ENCODE assay signal across 10 cellular contexts in genomic region chr6:105013459-105013858, GRCh38. TPM values are rescaled to one million over a fixed set of nuclear protein-coding genes. Genes with fewer than 3 reads are reported as not detected.
DNase-seq lines count a peak whose midpoint lies in the region; ATAC-seq, FAIRE-seq and TF ChIP-seq lines count a peak whose summit lies in the region.
"Not testable (repeated sequence)": the region's sequence is repeated elsewhere in the genome, so short reads cannot be mapped to it uniquely, and the experiment has no call there.
"Had no signal": no experiment of that assay in that cellular context is flagged by ENCODE, and none has a peak within 500 bp of the region (broad histone marks: within the 10 kb centered on the region; RNA-seq: fewer than 3 reads in every experiment).

No MANE protein-coding gene starts in this region.

- not testable (repeated sequence) for H3K4me2 ChIP-seq in H9 (ENCODE audit: insufficient read depth, insufficient read length, low read length); Karpas-422 (ENCODE audit: low read depth, low read length, poor library complexity, severe bottlenecking); K562 (ENCODE audit: insufficient read depth, low read length)

- not testable (repeated sequence) for TF ChIP-seq RAD21 in K562 (CRISPR knock-in tag; conservative IDR thresholded peaks at IDR 0.05 in 1 of 2, IDR thresholded peaks at IDR 0.05 in 1 of 2)

- not testable (repeated sequence) for H3K27me3 ChIP-seq in H9 (ENCODE audit: insufficient read depth, low read length); Karpas-422 (ENCODE audit: low read length); K562 (ENCODE audit: control insufficient read depth in 2 of 2, insufficient read depth in 2 of 2, low read length in 2 of 2)

- not testable (repeated sequence) for H2AFZ ChIP-seq in H9 (ENCODE audit: low read length); Karpas-422 (ENCODE audit: low read length); K562 (ENCODE audit: low read depth, low read length)

- H3K9me2 ChIP-seq in Karpas-422 (replicated peaks; ENCODE audit: insufficient read depth, low read length): not testable (repeated sequence)

- CTCF ChIA-PET in WTC11 (lab: Charles Lee); K562 (lab: Yijun Ruan, JAX; ENCODE audit: low intra/inter-chr PET ratio): not testable (repeated sequence)

- not testable (repeated sequence) for H4K20me1 ChIP-seq in H9 (ENCODE audit: control insufficient read depth, insufficient read depth, insufficient read length); Karpas-422 (ENCODE audit: insufficient read depth, low read depth, low read length); K562 (replicated peaks; ENCODE audit: control insufficient read depth, insufficient read depth, low read length)

- H3K14ac ChIP-seq in H9 (ENCODE audit: insufficient read depth, low read length): not testable (repeated sequence)

- not testable (repeated sequence) for H3K4me1 ChIP-seq in H9 (ENCODE audit: insufficient read depth, low read length); K562 (replicated peaks in 1 of 2; ENCODE audit: control insufficient read depth in 2 of 2, insufficient read depth in 2 of 2, low read length in 2 of 2)
- peaks cover 66% of the 10 kb centered on the region for H3K4me1 ChIP-seq in Karpas-422 (ENCODE audit: low read length)

- POLR2A ChIA-PET in WTC11 (lab: Charles Lee): not testable (repeated sequence)
- POLR2A ChIA-PET in K562 (lab: Yijun Ruan, JAX): interaction anchor here (0.7 kb wide), 1 partner anchor 9 kb away, joined by 3 read pairs; no protein-coding TSS in a partner anchor

- not testable (repeated sequence) for H3K79me2 ChIP-seq in H9 (ENCODE audit: insufficient read depth, low read length)
- H3K79me2 ChIP-seq in Karpas-422 (ENCODE audit: low read length) (peaks cover 69% of the 10 kb centered on the region), K562 (ENCODE audit: control insufficient read depth, insufficient read depth, low read length) (peaks cover 49% of the 10 kb centered on the region)

- not testable (repeated sequence) for H3K79me1 ChIP-seq in H9 (ENCODE audit: insufficient read depth, low read depth, low read length, poor library complexity, severe bottlenecking)

- H3K9me3 ChIP-seq in H9 (ENCODE audit: control insufficient read depth, low read depth, low read length); Karpas-422 (ENCODE audit: low read length); K562 (replicated peaks; ENCODE audit: control insufficient read depth, insufficient read depth, low read depth, low read length): not testable (repeated sequence)

- not testable (repeated sequence) for H3T11ph ChIP-seq in H9 (ENCODE audit: low read length)

- not testable (repeated sequence) for TF ChIP-seq CTCF in H9 (conservative IDR thresholded peaks at IDR 0.05); WTC11 (IDR thresholded peaks at IDR 0.05); K562 (IDR thresholded peaks at IDR 0.05 in 2 of 3, conservative IDR thresholded peaks at IDR 0.05 in 1 of 3; ENCODE audit: insufficient read depth in 2 of 3, low read depth in 1 of 3, low read length in 3 of 3); mesothelial cell of epicardium (IDR thresholded peaks at IDR 0.05; ENCODE audit: unreplicated experiment)

- not testable (repeated sequence) for H2AK5ac ChIP-seq in H9 (ENCODE audit: insufficient read length, low read length)

- WGBS in H9 (ENCODE audit: extremely low coverage, insufficient read length, low lambda C conversion rate): no CpG with 5 or more reads among the region's 4 CpGs
- 69% methylated on average over 4 of the region's 4 CpGs for WGBS in K562 (ENCODE audit: insufficient coverage, low coverage, missing lambda C conversion rate)

- not testable (repeated sequence) for H2BK5ac ChIP-seq in H9 (ENCODE audit: insufficient read length, low read length)

- H3K9ac ChIP-seq in H9 (ENCODE audit: extremely low read depth, insufficient read length, low read length); Karpas-422 (ENCODE audit: low read length); K562 (ENCODE audit: insufficient read depth in 1 of 2, low read depth in 2 of 2, low read length in 2 of 2): not testable (repeated sequence)

- not testable (repeated sequence) for H4K8ac ChIP-seq in H9 (replicated peaks; ENCODE audit: insufficient read length, low read depth, low read length)

- not testable (repeated sequence) for TF ChIP-seq EP300 in K562 (IDR thresholded peaks at IDR 0.05; ENCODE audit: low read length)

- not testable (repeated sequence) for H3K9me1 ChIP-seq in K562 (ENCODE audit: control insufficient read depth, insufficient read depth, low read length)

- H2BK20ac ChIP-seq in H9 (ENCODE audit: low read depth, low read length, poor library complexity, severe bottlenecking): not testable (repeated sequence)

- H3K27ac Mint-ChIP-seq in H9 (peak overlapping the region in 2 of 3 experiments; percentile 61 to 65; a peak in 4 of 7 replicates), WTC11 (peak overlapping the region; percentile 47; the same call in 1 of the 2 replicates), mesothelial cell of epicardium (peak overlapping the region; percentile 11)

- DNase-seq in H9; Karpas-422; WTC11 (ENCODE audit: low spot score); K562 (ENCODE audit: extremely low read depth in 1 of 4, low spot score in 3 of 4); mesothelial cell of epicardium (ENCODE audit: low spot score in 2 of 2, unreplicated experiment in 2 of 2): not testable (repeated sequence)

- not testable (repeated sequence) for H2BK12ac ChIP-seq in H9 (ENCODE audit: insufficient read length, low read depth, low read length)

- H2BK15ac ChIP-seq in H9 (ENCODE audit: low read depth, low read length): not testable (repeated sequence)

- H3K27me3 Mint-ChIP-seq in H9 (ENCODE audit: low read depth); WTC11 (ENCODE audit: low read depth); mesothelial cell of epicardium (ENCODE audit: low read depth): not testable (repeated sequence)

- H3K4me1 Mint-ChIP-seq in H9 (peaks cover 17 to 28% of the 10 kb centered on the region in 2 experiments), WTC11 (peaks cover 28% of the 10 kb centered on the region), mesothelial cell of epicardium (peaks cover 17% of the 10 kb centered on the region)

- not testable (repeated sequence) for TF ChIP-seq POLR2A in K562 (conservative IDR thresholded peaks at IDR 0.05)

- intact Hi-C loops in K562 (cut with micrococcal nuclease): not testable (repeated sequence)

- in situ Hi-C loops in K562 (cut with MboI): not testable (repeated sequence)

- not testable (repeated sequence) for H2BK120ac ChIP-seq in H9 (ENCODE audit: low read depth, low read length, poor library complexity, severe bottlenecking)

- not testable (repeated sequence) for H4K91ac ChIP-seq in H9 (ENCODE audit: insufficient read length, low read depth, low read length)

- peak; percentile 23 for FAIRE-seq in K562 (lab: Jason Lieb, UNC)

- not testable (repeated sequence) for H3K9me3 Mint-ChIP-seq in H9, WTC11, mesothelial cell of epicardium

- H3K27ac ChIP-seq in H9 (ENCODE audit: insufficient read length, low read depth, low read length); K562 (ENCODE audit: extremely low read depth, low read depth, low read length): not testable (repeated sequence)
- peak overlapping the region; percentile 67 for H3K27ac ChIP-seq in Karpas-422 (ENCODE audit: low read length)

- not testable (repeated sequence) for H3K4me3 ChIP-seq in Karpas-422 (ENCODE audit: low read length); K562

- not testable (repeated sequence) for H3K23ac ChIP-seq in H9 (ENCODE audit: insufficient read length, low read depth, low read length)

- BruUV-seq in K562 (replicated peaks; lab: Mats Ljungman, UMichigan): not testable (repeated sequence)

- not testable (repeated sequence) for H3K36me3 ChIP-seq in Karpas-422 (ENCODE audit: insufficient read depth, low read length); K562 (ENCODE audit: control insufficient read depth, insufficient read depth, low read length)

- H3K36me3 Mint-ChIP-seq in H9 (ENCODE audit: insufficient read depth in 1 of 3, low read depth in 3 of 3): peaks cover 0 to 11% (median 2%) of the 10 kb centered on the region in 3 experiments; a peak in 4 of 7 replicates
- H3K36me3 Mint-ChIP-seq in WTC11, mesothelial cell of epicardium: not testable (repeated sequence)

- H3K56ac ChIP-seq in H9 (ENCODE audit: insufficient read length, low read depth, low read length): not testable (repeated sequence)

- not testable (repeated sequence) for H4K5ac ChIP-seq in H9 (ENCODE audit: insufficient read length, low read depth, low read length)

- H3K23me2 ChIP-seq in H9 (ENCODE audit: insufficient read length, low read depth, low read length, poor library complexity, severe bottlenecking): not testable (repeated sequence)

- not testable (repeated sequence) for H3K4ac ChIP-seq in H9 (ENCODE audit: low read depth, low read length)

- H3K4me3 Mint-ChIP-seq in H9, WTC11, mesothelial cell of epicardium: not testable (repeated sequence)

- H3K18ac ChIP-seq in H9 (ENCODE audit: insufficient read length, low read depth, low read length): not testable (repeated sequence)

- not testable (repeated sequence) for ATAC-seq in WTC11, K562

RNA-seq across cellular contexts. Expression of gene LIN28B, which starts 56.6 kb away (rescaled TPM):
- total RNA-seq in H9 (2021) (109 and 110 TPM in 2 replicates), WTC11 (2021) (73.4 to 82.0 TPM (median 81.9 TPM) in 3 replicates), K562 (2014; rRNA removed) (42.1 and 42.8 TPM in 2 replicates), K562 (2014; rRNA removed; fragmentation: Illumina TruSeq; extraction: Trizol) (77.3 and 85.4 TPM in 2 replicates), K562 (2015; rRNA removed; fragmentation: Illumina TruSeq; extraction: Trizol) (70.4 and 77.0 TPM in 2 replicates), K562 (2021) (50.5 and 52.7 TPM in 2 replicates), mesothelial cell of epicardium (18.1 to 19.7 TPM (median 19.3 TPM) in 3 replicates)
- 9.5 and 21.4 TPM in 2 replicates for total RNA-seq in Karpas-422 (2014; rRNA removed; shearing (Covaris generic); ENCODE audit: low replicate concordance)
- 5.2 and 15.0 TPM in 2 replicates for total RNA-seq in K562 (2011; cell fraction: chromatin; rRNA removed; ENCODE audit: low replicate concordance)
- total RNA-seq in K562 (2011; cell fraction: nucleolus; rRNA removed): 3.5 and 6.6 TPM in 2 replicates
- 10.7 and 20.8 TPM in 2 replicates for total RNA-seq in K562 (2011; cell fraction: nucleoplasm; rRNA removed)
- polyA plus RNA-seq in K562 (2011; rRNA removed) (25.5 and 36.3 TPM in 2 replicates), K562 (2014; fragmentation: Illumina TruSeq; extraction: Trizol) (45.0 and 56.4 TPM in 2 replicates), K562 (2014; fragmentation: Nextera tagmentation; extraction: Ambion mirVana) (10 to 100 TPM; 20.9 to 29.9 TPM), K562 (2014; rRNA removed) (25.8 and 27.6 TPM in 2 replicates)
- polyA plus RNA-seq in K562 (2011; cell fraction: cytosol; rRNA removed): 7.4 and 15.1 TPM in 2 replicates
- polyA plus RNA-seq in K562 (2011; cell fraction: nucleus; rRNA removed): 7.3 and 10.4 TPM in 2 replicates
- polyA plus RNA-seq in K562 (2012): 25.1 and 34.8 TPM in 2 replicates
- polyA minus RNA-seq in K562 (2011; rRNA and poly(A)+ RNA removed): 51.8 and 54.2 TPM in 2 replicates
- 20.6 and 29.0 TPM in 2 replicates for polyA minus RNA-seq in K562 (2011; cell fraction: cytosol; rRNA and poly(A)+ RNA removed)
- 6.1 and 12.8 TPM in 2 replicates for polyA minus RNA-seq in K562 (2011; cell fraction: nucleus; rRNA and poly(A)+ RNA removed)
- total RNA-seq: CD4-positive, alpha-beta memory T cell; CD4-positive, CD25-positive, alpha-beta regulatory T cell; CD8-positive, alpha-beta memory T cell had no signal
- polyA plus RNA-seq: AG04450; CD14-positive monocyte; CD4-positive, alpha-beta memory T cell; CD4-positive, CD25-positive, alpha-beta regulatory T cell; CD8-positive, alpha-beta memory T cell had no signal

Comparison
In these comparisons a context has a peak if more than half of its experiments do, and no peak if none do; other contexts are left out.
1. H3K27ac Mint-ChIP-seq: peak in every context shown above with its lines; median percentile 63 in H9; 47 in WTC11; 11 in mesothelial cell of epicardium.